In the genomic region with DNA sequence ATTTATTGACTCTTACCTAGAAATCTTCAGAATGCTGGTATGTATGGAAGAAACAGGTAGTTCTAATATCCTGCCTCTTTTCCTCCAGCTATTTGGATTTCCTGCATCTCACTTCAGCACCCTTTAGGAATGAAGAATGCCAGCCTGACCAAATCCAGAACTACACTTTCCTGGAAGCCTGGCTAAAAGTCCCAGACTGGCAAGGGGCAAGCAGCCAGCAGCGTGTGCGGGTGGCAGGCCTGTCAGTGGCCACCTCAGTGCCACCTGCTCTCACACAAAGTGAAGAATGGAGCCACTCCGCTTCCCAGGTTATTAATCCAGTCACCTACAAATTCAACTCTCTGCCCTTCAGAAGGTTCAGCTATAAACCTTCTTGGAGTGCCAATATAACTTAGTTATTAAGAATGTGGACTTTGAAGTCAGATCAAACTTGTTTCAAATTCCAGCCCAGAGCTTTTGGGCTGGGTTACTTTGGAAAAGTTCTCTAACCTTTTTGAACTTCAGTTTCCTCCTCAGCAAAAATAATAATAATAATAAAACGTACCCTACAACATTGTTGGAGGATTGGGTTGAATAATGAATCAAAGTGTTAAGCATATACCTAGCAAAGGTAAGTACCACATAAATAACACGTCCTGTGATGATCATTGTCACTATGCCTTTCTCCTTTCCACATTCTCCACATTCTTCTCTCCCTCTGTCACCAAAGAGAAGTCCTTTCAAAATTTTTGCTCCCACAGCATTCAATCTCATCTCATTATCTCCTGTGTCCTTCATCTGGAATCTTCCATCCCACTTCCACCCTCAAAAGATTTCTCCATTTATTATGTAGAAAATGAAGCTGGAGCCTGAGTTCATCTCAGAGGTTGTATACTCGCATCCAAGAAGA, we compare ENCODE assay signal across 1 cellular context.
A peak's percentile ranks its signal among the peaks of the same experiment; 100 is the strongest.
TF ChIP-seq lines count a peak whose summit lies in the region.

No MANE protein-coding gene starts in this region.

TF ChIP-seq in H1, 55 proteins besides CTCF, POLR2A, EP300 and RAD21:
- TF ChIP-seq BCL11A (IDR thresholded peaks at IDR 0.05; ENCODE audit: low read depth in 2 of 2, low read length in 2 of 2), result no peak
- TF ChIP-seq TEAD4 (IDR thresholded peaks at IDR 0.05; ENCODE audit: low read depth, low read length), result 0 out of 2 replicates have a peak, but pooled peaks have one; percentile 20
- no peak for TF ChIP-seq CEBPB (IDR thresholded peaks at IDR 0.05; ENCODE audit: low read depth, low read length)
